7 cellular contexts compared by ENCODE assay signal in the genomic region with DNA sequence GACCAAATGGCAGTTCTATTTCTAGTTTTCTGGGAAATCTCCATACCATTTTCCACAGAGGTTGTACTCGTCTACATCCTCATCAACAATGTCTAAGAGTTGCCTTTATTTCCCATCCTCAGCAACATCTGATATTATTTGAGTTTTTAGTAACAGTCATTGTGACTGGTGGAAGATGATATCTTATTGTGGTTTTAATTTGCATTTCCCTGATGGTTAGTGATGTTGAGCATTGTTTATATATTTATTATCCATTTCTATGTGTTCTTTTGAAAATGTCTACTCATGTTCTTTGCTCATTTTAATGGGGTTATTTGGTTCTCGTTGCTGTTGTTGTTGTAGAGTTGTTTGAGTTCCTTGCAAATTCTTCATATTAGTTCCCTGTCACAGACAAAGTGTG.
DNase-seq lines count a peak whose midpoint lies in the region; ATAC-seq, FAIRE-seq and TF ChIP-seq lines count a peak whose summit lies in the region.
"Not testable (repeated sequence)": the region's sequence is repeated elsewhere in the genome, so short reads cannot be mapped to it uniquely, and the experiment has no call there.

No MANE protein-coding gene starts in this region.

- TF ChIP-seq CTCF in activated CD8-positive, alpha-beta T cell treated with anti-CD3 and anti-CD28 coated beads for 36 hours (IDR thresholded peaks at IDR 0.05) = not testable (repeated sequence)

- not testable (repeated sequence) for H3K27ac ChIP-seq in CD4-positive, alpha-beta memory T cell (ENCODE audit: low read depth, low read length)

- H3K4me3 ChIP-seq in CD4-positive, alpha-beta memory T cell (ENCODE audit: low read length in 2 of 2) = not testable (repeated sequence)

- FAIRE-seq in GM18507 (lab: Jason Lieb, UNC) = peak; percentile 62

- H3K27me3 ChIP-seq in CD4-positive, alpha-beta memory T cell (ENCODE audit: insufficient read depth, low read length) = not testable (repeated sequence)

- not testable (repeated sequence) for H3K36me3 Mint-ChIP-seq in CD4-positive, alpha-beta memory T cell; activated CD4-positive, alpha-beta T cell treated with anti-CD3 and anti-CD28 coated beads for 36 hours (ENCODE audit: low read depth); activated CD8-positive, alpha-beta T cell treated with anti-CD3 and anti-CD28 coated beads for 36 hours (ENCODE audit: low read depth); activated naive CD4-positive, alpha-beta T cell treated with anti-CD3 and anti-CD28 coated beads, Interleukin-2, amount 10 ng/mL, durations not matched to agents 7 days and 5 days; effector memory CD8-positive, alpha-beta T cell (ENCODE audit: insufficient read depth); stimulated activated effector memory CD8-positive, alpha-beta T cell treated with anti-CD3 and anti-CD28 coated beads, Interleukin-12 subunit alpha, Interleukin-12 subunit beta, amount 100 ng/mL, for 72 hours

- intact Hi-C loops in CD4-positive, alpha-beta memory T cell (cut with micrococcal nuclease) = loop anchor here (5.0 kb wide), 1 partner anchor 61 kb away; no protein-coding TSS in a partner anchor
- intact Hi-C loops in activated CD4-positive, alpha-beta T cell treated with anti-CD3 and anti-CD28 coated beads for 36 hours (cut with DNase I, micrococcal nuclease) = loop anchor here (1.0 to 10.0 kb wide), 2 partner anchors 45 to 52 kb away; no protein-coding TSS in a partner anchor
- intact Hi-C loops in activated CD8-positive, alpha-beta T cell treated with anti-CD3 and anti-CD28 coated beads for 36 hours (cut with micrococcal nuclease) = not testable (repeated sequence)

- POLR2A ChIA-PET in CD4-positive, alpha-beta memory T cell (lab: Charles Lee; ENCODE audit: partially characterized antibody); activated CD4-positive, alpha-beta T cell treated with anti-CD3 and anti-CD28 coated beads for 36 hours (lab: Charles Lee); activated CD8-positive, alpha-beta T cell treated with anti-CD3 and anti-CD28 coated beads for 36 hours (lab: Charles Lee): not testable (repeated sequence)

- DNase-seq in CD4-positive, alpha-beta memory T cell = peak in 3 of 5 donors; percentile 39 to 57 (median 41)
- DNase-seq in GM18507 (ENCODE audit: extremely low spot score, insufficient read length, low read depth); activated CD4-positive, alpha-beta T cell treated with anti-CD3 and anti-CD28 coated beads for 36 hours; activated CD8-positive, alpha-beta T cell treated with anti-CD3 and anti-CD28 coated beads for 36 hours; activated naive CD4-positive, alpha-beta T cell treated with anti-CD3 and anti-CD28 coated beads, Interleukin-2, amount 10 ng/mL, durations not matched to agents 7 days and 5 days; effector memory CD8-positive, alpha-beta T cell; stimulated activated effector memory CD8-positive, alpha-beta T cell treated with anti-CD3 and anti-CD28 coated beads, Interleukin-12 subunit alpha, Interleukin-12 subunit beta, amount 100 ng/mL, for 72 hours (ENCODE audit: low spot score in 2 of 2): not testable (repeated sequence)

- peak overlapping the region in 5 of 7 donors; percentile 73 to 91 (median 81) for H3K27ac Mint-ChIP-seq in CD4-positive, alpha-beta memory T cell
- peak overlapping the region; percentile 65 for H3K27ac Mint-ChIP-seq in activated CD4-positive, alpha-beta T cell treated with anti-CD3 and anti-CD28 coated beads for 36 hours
- H3K27ac Mint-ChIP-seq in activated CD8-positive, alpha-beta T cell treated with anti-CD3 and anti-CD28 coated beads for 36 hours = peak overlapping the region; percentile 42
- H3K27ac Mint-ChIP-seq in activated naive CD4-positive, alpha-beta T cell treated with anti-CD3 and anti-CD28 coated beads, Interleukin-2, amount 10 ng/mL, durations not matched to agents 7 days and 5 days = peak overlapping the region; percentile 67
- H3K27ac Mint-ChIP-seq in effector memory CD8-positive, alpha-beta T cell = peak overlapping the region; percentile 69 to 86
- H3K27ac Mint-ChIP-seq in stimulated activated effector memory CD8-positive, alpha-beta T cell treated with anti-CD3 and anti-CD28 coated beads, Interleukin-12 subunit alpha, Interleukin-12 subunit beta, amount 100 ng/mL, for 72 hours = peak overlapping the region; percentile 67

- H3K4me1 ChIP-seq in CD4-positive, alpha-beta memory T cell (ENCODE audit: insufficient read depth, low read length) = peaks cover 31% of the 10 kb centered on the region

- peak overlapping the region in 4 of 8 donors; percentile 4 to 76 (median 65) for H3K4me3 Mint-ChIP-seq in CD4-positive, alpha-beta memory T cell
- not testable (repeated sequence) for H3K4me3 Mint-ChIP-seq in activated CD4-positive, alpha-beta T cell treated with anti-CD3 and anti-CD28 coated beads for 36 hours; activated CD8-positive, alpha-beta T cell treated with anti-CD3 and anti-CD28 coated beads for 36 hours; activated naive CD4-positive, alpha-beta T cell treated with anti-CD3 and anti-CD28 coated beads, Interleukin-2, amount 10 ng/mL, durations not matched to agents 7 days and 5 days; stimulated activated effector memory CD8-positive, alpha-beta T cell treated with anti-CD3 and anti-CD28 coated beads, Interleukin-12 subunit alpha, Interleukin-12 subunit beta, amount 100 ng/mL, for 72 hours
- peak overlapping the region; percentile 64 to 65 for H3K4me3 Mint-ChIP-seq in effector memory CD8-positive, alpha-beta T cell

- CTCF ChIA-PET in CD4-positive, alpha-beta memory T cell (lab: Charles Lee; ENCODE audit: partially characterized antibody); activated CD4-positive, alpha-beta T cell treated with anti-CD3 and anti-CD28 coated beads for 36 hours (lab: Charles Lee); activated CD8-positive, alpha-beta T cell treated with anti-CD3 and anti-CD28 coated beads for 36 hours (lab: Charles Lee); activated naive CD4-positive, alpha-beta T cell treated with anti-CD3 and anti-CD28 coated beads, Interleukin-2, amount 10 ng/mL, durations not matched to agents 7 days and 5 days (lab: Charles Lee): not testable (repeated sequence)

- H3K27me3 Mint-ChIP-seq in CD4-positive, alpha-beta memory T cell; activated CD4-positive, alpha-beta T cell treated with anti-CD3 and anti-CD28 coated beads for 36 hours; activated CD8-positive, alpha-beta T cell treated with anti-CD3 and anti-CD28 coated beads for 36 hours; activated naive CD4-positive, alpha-beta T cell treated with anti-CD3 and anti-CD28 coated beads, Interleukin-2, amount 10 ng/mL, durations not matched to agents 7 days and 5 days; effector memory CD8-positive, alpha-beta T cell: not testable (repeated sequence)

- H3K4me1 Mint-ChIP-seq in CD4-positive, alpha-beta memory T cell = peaks cover 0 to 76% (median 25%) of the 10 kb centered on the region in 4 donors
- peaks cover 52% of the 10 kb centered on the region for H3K4me1 Mint-ChIP-seq in activated CD4-positive, alpha-beta T cell treated with anti-CD3 and anti-CD28 coated beads for 36 hours
- peaks cover 46% of the 10 kb centered on the region for H3K4me1 Mint-ChIP-seq in activated CD8-positive, alpha-beta T cell treated with anti-CD3 and anti-CD28 coated beads for 36 hours (ENCODE audit: low read depth)
- peaks cover 49% of the 10 kb centered on the region for H3K4me1 Mint-ChIP-seq in activated naive CD4-positive, alpha-beta T cell treated with anti-CD3 and anti-CD28 coated beads, Interleukin-2, amount 10 ng/mL, durations not matched to agents 7 days and 5 days
- peaks cover 44 to 48% of the 10 kb centered on the region in 2 donors for H3K4me1 Mint-ChIP-seq in effector memory CD8-positive, alpha-beta T cell (ENCODE audit: low read depth in 2 of 2)
- H3K4me1 Mint-ChIP-seq in stimulated activated effector memory CD8-positive, alpha-beta T cell treated with anti-CD3 and anti-CD28 coated beads, Interleukin-12 subunit alpha, Interleukin-12 subunit beta, amount 100 ng/mL, for 72 hours = peaks cover 61% of the 10 kb centered on the region

- H3K9me3 Mint-ChIP-seq in CD4-positive, alpha-beta memory T cell; activated CD4-positive, alpha-beta T cell treated with anti-CD3 and anti-CD28 coated beads for 36 hours (ENCODE audit: low read depth); activated CD8-positive, alpha-beta T cell treated with anti-CD3 and anti-CD28 coated beads for 36 hours; activated naive CD4-positive, alpha-beta T cell treated with anti-CD3 and anti-CD28 coated beads, Interleukin-2, amount 10 ng/mL, durations not matched to agents 7 days and 5 days; effector memory CD8-positive, alpha-beta T cell; stimulated activated effector memory CD8-positive, alpha-beta T cell treated with anti-CD3 and anti-CD28 coated beads, Interleukin-12 subunit alpha, Interleukin-12 subunit beta, amount 100 ng/mL, for 72 hours: not testable (repeated sequence)

- H3K36me3 ChIP-seq in CD4-positive, alpha-beta memory T cell (ENCODE audit: insufficient read depth, low read length) = not testable (repeated sequence)

- not testable (repeated sequence) for ATAC-seq in activated CD4-positive, alpha-beta T cell treated with anti-CD3 and anti-CD28 coated beads for 36 hours; activated CD8-positive, alpha-beta T cell treated with anti-CD3 and anti-CD28 coated beads for 36 hours; stimulated activated effector memory CD8-positive, alpha-beta T cell treated with anti-CD3 and anti-CD28 coated beads, Interleukin-12 subunit alpha, Interleukin-12 subunit beta, amount 100 ng/mL, for 72 hours
- ATAC-seq in effector memory CD8-positive, alpha-beta T cell (replicated peaks) = peak; percentile 46

- H3K9me3 ChIP-seq in CD4-positive, alpha-beta memory T cell (ENCODE audit: control insufficient read depth in 1 of 2, low read length in 2 of 2) = not testable (repeated sequence)
